ENCODE assay signal across 33 cellular contexts in genomic region chr10:84829121-84829520, GRCh38.
"Had no signal": no experiment of that assay in that cellular context is flagged by ENCODE, and none has a peak within 500 bp of the region (broad histone marks: within the 10 kb centered on the region; RNA-seq: fewer than 3 reads in every experiment).

No MANE protein-coding gene starts in this region.

- H3K4me3 ChIP-seq: body of pancreas, cardiac muscle cell, MG63, SJCRH30 had no signal

- H3K9me3 Mint-ChIP-seq: activated CD8-positive, alpha-beta T cell treated with anti-CD3 and anti-CD28 coated beads for 36 hours; activated naive CD4-positive, alpha-beta T cell treated with anti-CD3 and anti-CD28 coated beads, Interleukin-2, amount 10 ng/mL, durations not matched to agents 7 days and 5 days; activated naive CD8-positive, alpha-beta T cell treated with anti-CD3 and anti-CD28 coated beads for 36 hours; activated T-cell treated with anti-CD3 and anti-CD28 coated beads, Interleukin-2, amount 50 U/mL, for 72 hours; activated T-helper 2 cell treated with anti-CD3 and anti-CD28 coated beads, Interferon-gamma antibody, Interleukin-2, Interleukin-4, amounts not matched to agents 10 μg/mL and 5 μg/mL and 100 μg/mL, durations not matched to agents 14 hours and 24 hours and 36 hours; IgD-negative memory B cell; T-helper 1 cell treated with Interleukin-12 subunit alpha and Interleukin-12 subunit beta and Interleukin-4 antibody, amounts not matched to agents 30 μg/mL and 1 μg/mL, for 36 hours had no signal

- H3K4me1 ChIP-seq: body of pancreas, SJCRH30 had no signal

- H3K27me3 ChIP-seq: body of pancreas, cardiac muscle cell, MG63, SJCRH30 had no signal

- H3K4me1 Mint-ChIP-seq: activated naive CD4-positive, alpha-beta T cell treated with anti-CD3 and anti-CD28 coated beads, Interleukin-2, amount 10 ng/mL, durations not matched to agents 7 days and 5 days; activated naive CD8-positive, alpha-beta T cell treated with anti-CD3 and anti-CD28 coated beads for 36 hours had no signal

- ATAC-seq: activated CD4-positive, CD25-positive, alpha-beta regulatory T cell treated with anti-CD3 and anti-CD28 coated beads, Interleukin-2, amount 50 U/mL, for 24 hours; activated CD8-positive, alpha-beta T cell treated with anti-CD3 and anti-CD28 coated beads for 36 hours; activated T-cell treated with anti-CD3 and anti-CD28 coated beads, Interleukin-2, amount 50 U/mL, for 72 hours; body of pancreas; Panc1; SK-N-SH treated with all-trans-retinoic acid at 6 μM for 48 hours had no signal

- H3K27me3 Mint-ChIP-seq: activated naive CD4-positive, alpha-beta T cell treated with anti-CD3 and anti-CD28 coated beads, Interleukin-2, amount 10 ng/mL, durations not matched to agents 7 days and 5 days; IgD-negative memory B cell had no signal

- H3K4me3 Mint-ChIP-seq: activated CD8-positive, alpha-beta T cell treated with anti-CD3 and anti-CD28 coated beads for 36 hours; activated naive CD4-positive, alpha-beta T cell treated with anti-CD3 and anti-CD28 coated beads, Interleukin-2, amount 10 ng/mL, durations not matched to agents 7 days and 5 days; activated naive CD8-positive, alpha-beta T cell treated with anti-CD3 and anti-CD28 coated beads for 36 hours; activated T-cell treated with anti-CD3 and anti-CD28 coated beads, Interleukin-2, amount 50 U/mL, for 72 hours; IgD-negative memory B cell; T-helper 1 cell treated with Interleukin-12 subunit alpha and Interleukin-12 subunit beta and Interleukin-4 antibody, amounts not matched to agents 30 μg/mL and 1 μg/mL, for 36 hours had no signal

- H3K36me3 ChIP-seq: cardiac muscle cell, MG63, SJCRH30 had no signal

- H3K9me3 ChIP-seq: body of pancreas, MG63, SJCRH30 had no signal

- H3K27ac ChIP-seq: body of pancreas, cardiac muscle cell, RWPE1, SJCRH30 had no signal

- DNase-seq: activated CD4-positive, alpha-beta T cell treated with anti-CD3 and anti-CD28 coated beads for 4 hours; activated CD8-positive, alpha-beta memory T cell treated with anti-CD3 and anti-CD28 coated beads, Interleukin-2, amount 50 U/mL, for 4 hours; activated CD8-positive, alpha-beta T cell treated with anti-CD3 and anti-CD28 coated beads for 36 hours; activated gamma-delta T cell treated with Interleukin-2 at 50 U/mL for 16 hours; activated naive CD4-positive, alpha-beta T cell treated with anti-CD3 and anti-CD28 coated beads, Interleukin-2, amount 10 ng/mL, durations not matched to agents 7 days and 5 days; activated naive CD8-positive, alpha-beta T cell treated with anti-CD3 and anti-CD28 coated beads for 36 hours; activated T-cell treated with anti-CD3 and anti-CD28 coated beads, Interleukin-2, amount 50 U/mL, for 72 hours; anterior cingulate cortex; body of pancreas; cerebellar nuclear complex; KG1; MG63; MV-4-11; NCI-H1092 treated with DMSO at 0.1 percent for 48 hours; NCI-H1436 treated with DMSO at 0.1 percent for 48 hours; NCI-H2029; NCI-H2107; NCI-H2171 treated with DMSO at 0.1 percent for 48 hours; NCI-H226; NCI-H526; NCI-H82; NK-92 treated with Interleukin-12 subunit alpha and Interleukin-12 subunit beta, amount 100 ng/mL, for 24 hours; OCI-M1; Right ventricle myocardium superior; SJCRH30 had no signal

- H3K27ac Mint-ChIP-seq: activated CD8-positive, alpha-beta T cell treated with anti-CD3 and anti-CD28 coated beads for 36 hours; activated naive CD4-positive, alpha-beta T cell treated with anti-CD3 and anti-CD28 coated beads, Interleukin-2, amount 10 ng/mL, durations not matched to agents 7 days and 5 days; activated naive CD8-positive, alpha-beta T cell treated with anti-CD3 and anti-CD28 coated beads for 36 hours; activated T-cell treated with anti-CD3 and anti-CD28 coated beads, Interleukin-2, amount 50 U/mL, for 72 hours; activated T-helper 2 cell treated with anti-CD3 and anti-CD28 coated beads, Interferon-gamma antibody, Interleukin-2, Interleukin-4, amounts not matched to agents 10 μg/mL and 5 μg/mL and 100 μg/mL, durations not matched to agents 14 hours and 24 hours and 36 hours; IgD-negative memory B cell; T-helper 1 cell treated with Interleukin-12 subunit alpha and Interleukin-12 subunit beta and Interleukin-4 antibody, amounts not matched to agents 30 μg/mL and 1 μg/mL, for 36 hours had no signal

- H3K36me3 Mint-ChIP-seq: activated naive CD4-positive, alpha-beta T cell treated with anti-CD3 and anti-CD28 coated beads, Interleukin-2, amount 10 ng/mL, durations not matched to agents 7 days and 5 days; activated naive CD8-positive, alpha-beta T cell treated with anti-CD3 and anti-CD28 coated beads for 36 hours; IgD-negative memory B cell had no signal
